In genomic region chr15:23039151-23039916, GRCh38 we compare ENCODE assay signal across 1 cellular context.
TF ChIP-seq lines count a peak whose summit lies in the region.

Gene TUBGCP5, minus strand, starts transcription at chr15:23039569. Its CDS starts 26 bp downstream, at chr15:23039543.

TF ChIP-seq in HepG2, 621 proteins besides CTCF, POLR2A, EP300 and RAD21 (continued from another document and continues in another):
- TF ChIP-seq E2F2 (CRISPR knock-in tag; IDR thresholded peaks at IDR 0.05; ENCODE audit: borderline replicate concordance) (no peak; the same call in 1 of the 2 replicates), NR0B2 (CRISPR knock-in tag; IDR thresholded peaks at IDR 0.05) (peak; percentile 63), SNRNP70 (IDR thresholded peaks at IDR 0.05; ENCODE audit: low read depth, low read length) (no peak), PAWR (CRISPR knock-in tag; IDR thresholded peaks at IDR 0.05; ENCODE audit: borderline replicate concordance) (no peak), SNAI1 (CRISPR knock-in tag; IDR thresholded peaks at IDR 0.05; ENCODE audit: borderline replicate concordance) (no peak), GATAD1 (CRISPR knock-in tag; IDR thresholded peaks at IDR 0.05) (peak; percentile 87), KDM3A (CRISPR knock-in tag; IDR thresholded peaks at IDR 0.05; ENCODE audit: low read depth) (no peak), PATZ1 (CRISPR knock-in tag; IDR thresholded peaks at IDR 0.05) (peak; percentile 35; the same call in 1 of the 2 replicates), ZNF407 (CRISPR knock-in tag; IDR thresholded peaks at IDR 0.05; ENCODE audit: not compliant biosample characterization) (peak; percentile 30), ATF7-NPFF (CRISPR knock-in tag; IDR thresholded peaks at IDR 0.05; ENCODE audit: low read depth) (peak; percentile 91; the same call in 1 of the 2 replicates), ZNF629 (CRISPR knock-in tag; conservative IDR thresholded peaks at IDR 0.05) (no peak), ZNF513 (CRISPR knock-in tag; conservative IDR thresholded peaks at IDR 0.05) (no peak), BRF2 (CRISPR knock-in tag; IDR thresholded peaks at IDR 0.05) (no peak), KLF13 (CRISPR knock-in tag; IDR thresholded peaks at IDR 0.05) (no peak), ZNF234 (CRISPR knock-in tag; conservative IDR thresholded peaks at IDR 0.05) (no peak), TSC22D2 (CRISPR knock-in tag; IDR thresholded peaks at IDR 0.05; ENCODE audit: borderline replicate concordance) (peak; percentile 61; the same call in 1 of the 2 replicates), ZNF281 (CRISPR knock-in tag; IDR thresholded peaks at IDR 0.05; ENCODE audit: borderline replicate concordance) (no peak), ZNF850 (CRISPR knock-in tag; conservative IDR thresholded peaks at IDR 0.05) (no peak; the same call in 1 of the 2 replicates), TGIF2 (CRISPR knock-in tag; IDR thresholded peaks at IDR 0.05) (0 out of 2 replicates have a peak, but pooled peaks have one; percentile 26), NKX3-1 (CRISPR knock-in tag; IDR thresholded peaks at IDR 0.05) (no peak), ARID5B (CRISPR knock-in tag; IDR thresholded peaks at IDR 0.05) (peak; percentile 52), CHD4 (IDR thresholded peaks at IDR 0.05; ENCODE audit: borderline replicate concordance, low read length) (no peak), HIC2 (CRISPR knock-in tag; IDR thresholded peaks at IDR 0.05; ENCODE audit: low read depth) (no peak; the same call in 1 of the 2 replicates), MYPOP (CRISPR knock-in tag; IDR thresholded peaks at IDR 0.05) (peak; percentile 83), ZNF484 (CRISPR knock-in tag; IDR thresholded peaks at IDR 0.05; ENCODE audit: borderline replicate concordance, low read depth) (no peak), MED13 (CRISPR knock-in tag; IDR thresholded peaks at IDR 0.05) (peak; percentile 73), CEBPG (CRISPR knock-in tag; IDR thresholded peaks at IDR 0.05) (peak; percentile 27; the same call in 1 of the 2 replicates), TCF7L2 (IDR thresholded peaks at IDR 0.05; ENCODE audit: low read depth, low read length) (no peak)
